ENCODE assay signal across 1 cellular context in genomic region chr22:32695451-32695891, GRCh38.
TF ChIP-seq lines count a peak whose summit lies in the region.

No MANE protein-coding gene starts in this region.

TF ChIP-seq in K562, 482 proteins besides CTCF, POLR2A, EP300 and RAD21 (continued from another document):
- TF ChIP-seq ATF3 (IDR thresholded peaks at IDR 0.05) (peak; percentile 56), ATF3 (CRISPR knock-in tag; conservative IDR thresholded peaks at IDR 0.05) (no peak)
